Comparison of ENCODE assay signal across 16 cellular contexts in genomic region chr10:8057636-8058273, GRCh38. TPM values are rescaled to one million over a fixed set of nuclear protein-coding genes. Genes with fewer than 3 reads are reported as not detected.
DNase-seq lines count a peak whose midpoint lies in the region; ATAC-seq and TF ChIP-seq lines count a peak whose summit lies in the region.
"Had no signal": no experiment of that assay in that cellular context is flagged by ENCODE, and none has a peak within 500 bp of the region (broad histone marks: within the 10 kb centered on the region; RNA-seq: fewer than 3 reads in every experiment).

No MANE protein-coding gene starts in this region.

- peak overlapping the region; percentile 18; the same call in 1 of the 2 replicates for H3K4me3 ChIP-seq in HUES48 (ENCODE audit: low read depth, low read length)
- H3K4me3 ChIP-seq: tibial nerve had no signal

- no peaks in the 10 kb centered on the region for H3K36me3 ChIP-seq in HUES48 (ENCODE audit: control insufficient read depth, insufficient read depth, low read length)
- H3K36me3 ChIP-seq: cardiac muscle cell, tibial nerve had no signal

- H3K4me1 Mint-ChIP-seq in CD4-positive, alpha-beta T cell (ENCODE audit: low read depth), result peaks cover 76% of the 10 kb centered on the region
- H3K4me1 Mint-ChIP-seq in brain (peaks cover 49% of the 10 kb centered on the region), mesothelial cell of epicardium (peaks cover 73% of the 10 kb centered on the region)

- CTCF ChIA-PET in CD4-positive, alpha-beta T cell (lab: Charles Lee), result interaction anchor here (0.8 kb wide), 1 partner anchor 274 kb away, joined by 3 read pairs; no protein-coding TSS in a partner anchor

- H3K9ac ChIP-seq in HUES48 (ENCODE audit: low read depth, low read length), result no peak overlapping the region

- peaks cover 78% of the 10 kb centered on the region for H3K36me3 Mint-ChIP-seq in CD4-positive, alpha-beta T cell (ENCODE audit: low read depth)
- H3K36me3 Mint-ChIP-seq in brain (no peaks in the 10 kb centered on the region), mesothelial cell of epicardium (peaks cover 13% of the 10 kb centered on the region)

- peak overlapping the region; percentile 94 for H3K4me3 Mint-ChIP-seq in CD4-positive, alpha-beta T cell
- H3K4me3 Mint-ChIP-seq in brain, result peak overlapping the region in 3 of 5 experiments; percentile 42 to 74 (median 69)
- H3K4me3 Mint-ChIP-seq in mesothelial cell of epicardium, result peak overlapping the region; percentile 96

- H3K9me3 Mint-ChIP-seq in CD4-positive, alpha-beta T cell, result no peaks in the 10 kb centered on the region
- peaks cover 0 to 3% (median 0%) of the 10 kb centered on the region in 5 experiments for H3K9me3 Mint-ChIP-seq in brain
- H3K9me3 Mint-ChIP-seq in mesothelial cell of epicardium, result no peaks in the 10 kb centered on the region

- peak overlapping the region; percentile 76 for H3K27ac ChIP-seq in CD4-positive, alpha-beta T cell (ENCODE audit: low read depth, low read length)
- no peak overlapping the region for H3K27ac ChIP-seq in HUES48 (ENCODE audit: low read depth, low read length)
- H3K27ac ChIP-seq: cardiac muscle cell, tibial nerve had no signal

- H3K27me3 ChIP-seq in CD4-positive, alpha-beta T cell (ENCODE audit: control insufficient read depth, insufficient read depth, low read length), result peaks cover 6% of the 10 kb centered on the region
- H3K27me3 ChIP-seq in HUES48 (ENCODE audit: control insufficient read depth, insufficient read depth, low read length), result peaks cover 98% of the 10 kb centered on the region

- TF ChIP-seq CTCF in CD4-positive, alpha-beta T cell (IDR thresholded peaks at IDR 0.05), result no peak
- TF ChIP-seq CTCF in brain (conservative IDR thresholded peaks at IDR 0.05) (no peak), mesothelial cell of epicardium (IDR thresholded peaks at IDR 0.05; ENCODE audit: unreplicated experiment) (no peak)

- H3K4me1 ChIP-seq in HUES48 (ENCODE audit: control insufficient read depth, insufficient read depth, low read length), result peaks cover 69% of the 10 kb centered on the region

- peaks cover 16% of the 10 kb centered on the region for H3K27me3 Mint-ChIP-seq in CD4-positive, alpha-beta T cell
- peaks cover 100% of the 10 kb centered on the region for H3K27me3 Mint-ChIP-seq in brain
- H3K27me3 Mint-ChIP-seq in mesothelial cell of epicardium (ENCODE audit: low read depth), result peaks cover 10% of the 10 kb centered on the region

- H3K9me3 ChIP-seq in CD4-positive, alpha-beta T cell (ENCODE audit: control insufficient read depth, low read length), result no peaks in the 10 kb centered on the region
- no peaks in the 10 kb centered on the region for H3K9me3 ChIP-seq in HUES48 (ENCODE audit: control insufficient read depth, insufficient read depth, low read length)
- H3K9me3 ChIP-seq: tibial nerve had no signal

- peak overlapping the region; percentile 97 for H3K27ac Mint-ChIP-seq in CD4-positive, alpha-beta T cell
- no peak overlapping the region for H3K27ac Mint-ChIP-seq in brain
- H3K27ac Mint-ChIP-seq in mesothelial cell of epicardium, result peak overlapping the region; percentile 97

- no peak for ATAC-seq in CD4-positive, alpha-beta T cell (ENCODE audit: poor library complexity)
- ATAC-seq in GM19395 (IDR thresholded peaks at IDR 0.05; ENCODE audit: unreplicated experiment), result no peak
- ATAC-seq in sciatic nerve, result no peak

- no peak for DNase-seq in CD4-positive, alpha-beta T cell
- DNase-seq in mesothelial cell of epicardium (ENCODE audit: low spot score in 2 of 2, unreplicated experiment in 2 of 2) (no peak), COLO829 (ENCODE audit: low spot score) (no peak), sciatic nerve (ENCODE audit: low spot score) (no peak), A172 (ENCODE audit: low spot score) (no peak)
- DNase-seq: activated CD4-positive, alpha-beta T cell treated with anti-CD3 and anti-CD28 coated beads, Interleukin-2, amount 50 U/mL, for 48 hours; foreskin fibroblast; naive B cell; NCI-H2029; RPMI8226; stimulated activated CD4-positive, alpha-beta T cell treated with anti-CD3 and anti-CD28 coated beads, Interleukin-2, amount 100 ng/mL, for 24 hours had no signal

- intact Hi-C loops in CD4-positive, alpha-beta T cell (cut with DNase I, micrococcal nuclease), result loop anchor here (2.0 to 10.0 kb wide), 12 partner anchors 80 to 1147 kb away; partner anchors contain the start of genes SFMBT2 (in 1 of the 2) and TAF3 (in 1 of the 2)
- intact Hi-C loops in sciatic nerve (cut with DNase I), result loop anchor here (2.0 kb wide), 1 partner anchor 21 kb away; no protein-coding TSS in a partner anchor

- POLR2A ChIA-PET in CD4-positive, alpha-beta T cell (lab: Charles Lee), result interaction anchor here (0.6 to 3.3 kb wide), 6 partner anchors 15 to 345 kb away, joined by 3 to 11 read pairs (median 4); no protein-coding TSS in a partner anchor

RNA-seq across cellular contexts. Expression of gene GATA3, which starts 3.3 kb away (rescaled TPM):
- 100 to 1,000 TPM; 128 to 141 TPM for total RNA-seq in CD4-positive, alpha-beta T cell
- not detected for polyA plus RNA-seq in brain (ENCODE audit: insufficient read depth, low read depth, low replicate concordance)
- 59.6 to 67.4 TPM (median 63.6 TPM) in 3 replicates for total RNA-seq in mesothelial cell of epicardium
- 2.6 TPM for total RNA-seq in sciatic nerve
- total RNA-seq in A172 (2014; rRNA removed; shearing (Covaris generic)), result 0.12 and 0.46 TPM in 2 replicates

Comparison
In these comparisons a context has a peak if more than half of its experiments do, and no peak if none do; other contexts are left out.
1. H3K27ac Mint-ChIP-seq: peak in CD4-positive, alpha-beta T cell (single experiment) and mesothelial cell of epicardium (single experiment); none in brain (0 of 5).
2. RNA of gene GATA3, which starts 3.3 kb away (total RNA-seq): 128 to 141 TPM in CD4-positive, alpha-beta T cell and 59.6 to 67.4 TPM in mesothelial cell of epicardium; 2.6 TPM in sciatic nerve (single experiment) and 0.12 to 0.46 TPM in A172; every median in the first group is over 10 times any median in the second.
3. Peak in every context shown above with its lines, with median percentiles within 50 percentile points of each other: H3K4me3 Mint-ChIP-seq.